In genomic region chr1:13813398-13814012, GRCh38 we compare ENCODE assay signal across 8 cellular contexts.
DNase-seq lines count a peak whose midpoint lies in the region.

No MANE protein-coding gene starts in this region.

- no peaks in the 10 kb centered on the region for H3K9me3 ChIP-seq in CD4-positive, alpha-beta memory T cell (ENCODE audit: control insufficient read depth in 1 of 2, low read length in 2 of 2)

- peaks cover 6 to 21% of the 10 kb centered on the region in 2 donors for H3K36me3 Mint-ChIP-seq in CD4-positive, alpha-beta memory T cell

- peaks cover 17 to 41% (median 29%) of the 10 kb centered on the region in 4 donors for H3K4me1 Mint-ChIP-seq in CD4-positive, alpha-beta memory T cell

- no peaks in the 10 kb centered on the region for H3K36me3 ChIP-seq in CD4-positive, alpha-beta memory T cell (ENCODE audit: insufficient read depth, low read length)

- H3K4me3 ChIP-seq in CD4-positive, alpha-beta memory T cell (ENCODE audit: low read length in 2 of 2) = no peak overlapping the region

- no peaks in the 10 kb centered on the region for H3K9me3 Mint-ChIP-seq in CD4-positive, alpha-beta memory T cell

- H3K4me3 Mint-ChIP-seq in CD4-positive, alpha-beta memory T cell = peak overlapping the region in 1 of 8 donors; percentile 4

- peak in 4 of 5 donors; percentile 38 to 48 (median 44) for DNase-seq in CD4-positive, alpha-beta memory T cell
- DNase-seq in NCI-H82 treated with DMSO at 0.1 percent for 48 hours (lab: John Stamatoyannopoulos, UW; ENCODE audit: unreplicated experiment) (peak; percentile 18), hepatic stellate cell (ENCODE audit: low spot score) (peak; percentile 38), NCI-H446 treated with DMSO at 0.1 percent for 48 hours (lab: John Stamatoyannopoulos, UW) (no peak), NCI-H187 treated with DMSO at 0.1 percent for 48 hours (lab: John Stamatoyannopoulos, UW) (no peak), hippocampal formation (lab: John Stamatoyannopoulos, UW) (no peak)
- peak; percentile 86 for DNase-seq in activated effector memory CD4-positive, alpha-beta T cell treated with anti-CD3 and anti-CD28 coated beads, Interleukin-2, amount 50 U/mL, for 16 hours
- DNase-seq in stimulated activated CD4-positive, alpha-beta T cell treated with anti-CD3 and anti-CD28 coated beads, Interleukin-4, amount 100 ng/mL, for 48 hours (ENCODE audit: low read depth in 2 of 2) = peak; percentile 54 to 62

- no peaks in the 10 kb centered on the region for H3K27me3 ChIP-seq in CD4-positive, alpha-beta memory T cell (ENCODE audit: insufficient read depth, low read length)

- H3K27me3 Mint-ChIP-seq in CD4-positive, alpha-beta memory T cell = no peaks in the 10 kb centered on the region

- intact Hi-C loops in CD4-positive, alpha-beta memory T cell (cut with micrococcal nuclease) = loop anchor here (1.0 kb wide), 1 partner anchor 148 kb away; no protein-coding TSS in a partner anchor

- H3K27ac Mint-ChIP-seq in CD4-positive, alpha-beta memory T cell = peak overlapping the region in 5 of 7 donors; percentile 4 to 59 (median 16)

- no peak overlapping the region for H3K27ac ChIP-seq in CD4-positive, alpha-beta memory T cell (ENCODE audit: low read depth, low read length)

- CTCF ChIA-PET in CD4-positive, alpha-beta memory T cell (lab: Charles Lee; ENCODE audit: partially characterized antibody) = interaction anchor here (0.8 to 3.5 kb wide), 10 partner anchors 9 to 149 kb away, joined by 3 to 24 read pairs (median 4); no protein-coding TSS in a partner anchor

- POLR2A ChIA-PET in CD4-positive, alpha-beta memory T cell (lab: Charles Lee; ENCODE audit: partially characterized antibody) = no interaction called here

- peaks cover 9% of the 10 kb centered on the region for H3K4me1 ChIP-seq in CD4-positive, alpha-beta memory T cell (ENCODE audit: insufficient read depth, low read length)

Comparison
In these comparisons a context has a peak if more than half of its experiments do, and no peak if none do; other contexts are left out.
1. DNase-seq: peak in CD4-positive, alpha-beta memory T cell (4 of 5), NCI-H82 treated with DMSO at 0.1 percent for 48 hours (single experiment), activated effector memory CD4-positive, alpha-beta T cell treated with anti-CD3 and anti-CD28 coated beads, Interleukin-2, amount 50 U/mL, for 16 hours (single experiment), hepatic stellate cell (single experiment) and stimulated activated CD4-positive, alpha-beta T cell treated with anti-CD3 and anti-CD28 coated beads, Interleukin-4, amount 100 ng/mL, for 48 hours (2 of 2); none in NCI-H446 treated with DMSO at 0.1 percent for 48 hours (single experiment), NCI-H187 treated with DMSO at 0.1 percent for 48 hours (single experiment) and hippocampal formation (0 of 2).